24 cellular contexts compared by ENCODE assay signal in genomic region chr1:43505077-43505780, GRCh38. TPM values are rescaled to one million over a fixed set of nuclear protein-coding genes. Genes with fewer than 3 reads are reported as not detected.
DNase-seq lines count a peak whose midpoint lies in the region; ATAC-seq, FAIRE-seq and TF ChIP-seq lines count a peak whose summit lies in the region.
"Had no signal": no experiment of that assay in that cellular context is flagged by ENCODE, and none has a peak within 500 bp of the region (broad histone marks: within the 10 kb centered on the region; RNA-seq: fewer than 3 reads in every experiment).

No MANE protein-coding gene starts in this region.

- H2BK15ac ChIP-seq in neuronal stem cell (ENCODE audit: low read length) = no peak overlapping the region

- no peak for TF ChIP-seq RAD21 in K562 (CRISPR knock-in tag; conservative IDR thresholded peaks at IDR 0.05 in 1 of 2, IDR thresholded peaks at IDR 0.05 in 1 of 2)

- H4K8ac ChIP-seq in neuronal stem cell (ENCODE audit: low read depth, low read length) = no peak overlapping the region

- H3K9me3 ChIP-seq in K562 (replicated peaks; ENCODE audit: control insufficient read depth, insufficient read depth, low read depth, low read length) = no peaks in the 10 kb centered on the region
- no peaks in the 10 kb centered on the region for H3K9me3 ChIP-seq in hepatocyte (ENCODE audit: low read depth)
- H3K9me3 ChIP-seq in neuronal stem cell (replicated peaks in 1 of 2; ENCODE audit: control insufficient read depth in 2 of 2, insufficient read depth in 1 of 2, low read depth in 1 of 2, low read length in 2 of 2) = peaks cover 0 to 4% of the 10 kb centered on the region in 2 donors
- H3K9me3 ChIP-seq: MG63, SK-N-SH had no signal

- no peak overlapping the region for H4K91ac ChIP-seq in neuronal stem cell (ENCODE audit: low read depth, low read length, poor library complexity)

- no peaks in the 10 kb centered on the region; the same call in 1 of the 2 replicates for H4K20me1 ChIP-seq in K562 (replicated peaks; ENCODE audit: control insufficient read depth, insufficient read depth, low read length)
- H4K20me1 ChIP-seq in hepatocyte (ENCODE audit: insufficient read depth, poor library complexity, severe bottlenecking) = no peaks in the 10 kb centered on the region
- H4K20me1 ChIP-seq: BLaER1 treated with 17β-estradiol and CSF1 and Interleukin-3, amounts not matched to agents 10 nM and 100 nM had no signal

- H3K9me1 ChIP-seq in K562 (ENCODE audit: control insufficient read depth, insufficient read depth, low read length) = no peaks in the 10 kb centered on the region

- CTCF ChIA-PET in K562 (lab: Yijun Ruan, JAX; ENCODE audit: low intra/inter-chr PET ratio) = no interaction called here

- no peak overlapping the region for H2AFZ ChIP-seq in K562 (ENCODE audit: low read depth, low read length)
- no peak overlapping the region for H2AFZ ChIP-seq in hepatocyte
- peak overlapping the region; percentile 1 for H2AFZ ChIP-seq in neuronal stem cell (ENCODE audit: low read length)

- TF ChIP-seq CTCF in K562 (IDR thresholded peaks at IDR 0.05 in 2 of 3, conservative IDR thresholded peaks at IDR 0.05 in 1 of 3; ENCODE audit: insufficient read depth in 2 of 3, low read depth in 1 of 3, low read length in 3 of 3) (no peak), hepatocyte (IDR thresholded peaks at IDR 0.05; ENCODE audit: poor library complexity) (no peak)

- H3K4me1 ChIP-seq in K562 (replicated peaks in 1 of 2; ENCODE audit: control insufficient read depth in 2 of 2, insufficient read depth in 2 of 2, low read length in 2 of 2) (no peaks in the 10 kb centered on the region), hepatocyte (ENCODE audit: insufficient read depth) (no peaks in the 10 kb centered on the region), neuronal stem cell (ENCODE audit: control insufficient read depth in 2 of 2, insufficient read depth in 1 of 2, low read depth in 1 of 2, low read length in 2 of 2) (no peaks in the 10 kb centered on the region)
- H3K4me1 ChIP-seq: BLaER1 treated with 17β-estradiol and CSF1 and Interleukin-3, amounts not matched to agents 10 nM and 100 nM had no signal

- BruUV-seq in K562 (replicated peaks; lab: Mats Ljungman, UMichigan) = no TSS peak

- H3K27me3 ChIP-seq in K562 (ENCODE audit: control insufficient read depth in 2 of 2, insufficient read depth in 2 of 2, low read length in 2 of 2) (peaks cover 39 to 70% of the 10 kb centered on the region in 2 experiments), hepatocyte (no peaks in the 10 kb centered on the region), neuronal stem cell (ENCODE audit: control insufficient read depth in 3 of 3, insufficient read depth in 3 of 3, low read depth in 1 of 3, low read length in 3 of 3) (peaks cover 0 to 36% (median 0%) of the 10 kb centered on the region in 3 experiments)
- H3K27me3 ChIP-seq: BLaER1 treated with 17β-estradiol and CSF1 and Interleukin-3, amounts not matched to agents 10 nM and 100 nM; MG63 had no signal

- no peak overlapping the region for H3K4me2 ChIP-seq in K562 (ENCODE audit: insufficient read depth, low read length)
- H3K4me2 ChIP-seq in hepatocyte = no peak overlapping the region
- no peak overlapping the region for H3K4me2 ChIP-seq in neuronal stem cell (ENCODE audit: insufficient read depth, low read length, poor library complexity, severe bottlenecking)
- H3K4me2 ChIP-seq: BLaER1 treated with 17β-estradiol and CSF1 and Interleukin-3, amounts not matched to agents 10 nM and 100 nM; SK-N-SH had no signal

- H3K79me2 ChIP-seq in K562 (ENCODE audit: control insufficient read depth, insufficient read depth, low read length) (no peaks in the 10 kb centered on the region), hepatocyte (no peaks in the 10 kb centered on the region)

- FAIRE-seq in K562 (lab: Jason Lieb, UNC) = no peak

- H3K14ac ChIP-seq in neuronal stem cell (ENCODE audit: low read length) = no peak overlapping the region

- H2AK5ac ChIP-seq in neuronal stem cell (ENCODE audit: low read depth, low read length) = no peak overlapping the region

- in situ Hi-C loops in K562 (cut with MboI) = no loop called here

- peaks cover 2% of the 10 kb centered on the region for H3K79me1 ChIP-seq in neuronal stem cell (ENCODE audit: low read depth, low read length)

- no peaks in the 10 kb centered on the region for H3K9me2 ChIP-seq in hepatocyte (replicated peaks; ENCODE audit: insufficient read depth)
- H3K9me2 ChIP-seq: SK-N-SH had no signal

- H3K23ac ChIP-seq in neuronal stem cell (ENCODE audit: low read depth, low read length, poor library complexity) = no peak overlapping the region

- no peak overlapping the region for H2BK120ac ChIP-seq in neuronal stem cell (ENCODE audit: low read depth, low read length)

- intact Hi-C loops in K562 (cut with micrococcal nuclease) = no loop called here

- H3K4me3 ChIP-seq in K562 (no peak overlapping the region), hepatocyte (no peak overlapping the region), neuronal stem cell (ENCODE audit: low read length in 2 of 2) (no peak overlapping the region)
- H3K4me3 ChIP-seq: BLaER1 treated with 17β-estradiol and CSF1 and Interleukin-3, amounts not matched to agents 10 nM and 100 nM; MG63 had no signal

- DNase-seq in DMS 273 (lab: John Stamatoyannopoulos, UW; ENCODE audit: unreplicated experiment) (peak; percentile 58), DMS 273 treated with DMSO at 0.1 percent for 48 hours (lab: John Stamatoyannopoulos, UW) (no peak), K562 (ENCODE audit: extremely low read depth in 1 of 4, low spot score in 3 of 4) (no peak), hepatocyte (ENCODE audit: low spot score) (peak; percentile 46), neuronal stem cell (ENCODE audit: low spot score) (no peak), T-helper 9 cell (no peak), AG20443 (ENCODE audit: low spot score) (no peak), NCI-H1694 (lab: John Stamatoyannopoulos, UW) (no peak)
- DNase-seq: ACHN; CD4-positive, alpha-beta memory T cell; GF-D8; H7; HFFc6; MG63; NCI-H1048; NCI-H1417 treated with DMSO at 0.1 percent for 48 hours; NCI-H187 treated with DMSO at 0.1 percent for 48 hours; NCI-H2107; NCI-H69; SIG-M5; SK-N-SH had no signal

- 3% methylated on average over 10 of the region's 10 CpGs for WGBS in K562 (ENCODE audit: insufficient coverage, low coverage, missing lambda C conversion rate)
- whole genome bisulfite sequencing in hepatocyte (ENCODE audit: low lambda C conversion rate, missing lambda C conversion rate) = 87% methylated on average over 10 of the region's 10 CpGs
- WGBS in neuronal stem cell (ENCODE audit: extremely low coverage in 2 of 2, insufficient read length in 2 of 2, insufficient replicate concordance in 1 of 2), 2 donors = no CpG with 5 or more reads among the region's 10 CpGs

- no peak overlapping the region for H3K27ac ChIP-seq in K562 (ENCODE audit: extremely low read depth, low read depth, low read length)
- H3K27ac ChIP-seq in hepatocyte = no peak overlapping the region
- H3K27ac ChIP-seq in neuronal stem cell (replicated peaks; ENCODE audit: low read length) = no peak overlapping the region
- H3K27ac ChIP-seq: 22Rv1; BLaER1 treated with 17β-estradiol and CSF1 and Interleukin-3, amounts not matched to agents 10 nM and 100 nM; RWPE1 had no signal

- H2BK12ac ChIP-seq in neuronal stem cell (ENCODE audit: low read length) = no peak overlapping the region

- TF ChIP-seq EP300 in K562 (IDR thresholded peaks at IDR 0.05; ENCODE audit: low read length) = no peak

- peak; percentile 64 for ATAC-seq in K562

- H3K18ac ChIP-seq in neuronal stem cell (ENCODE audit: low read length) = no peak overlapping the region

- POLR2A ChIA-PET in K562 (lab: Yijun Ruan, JAX) = interaction anchor here (0.6 kb wide), 3 partner anchors 9 to 91 kb away, joined by 3 to 5 read pairs (median 4); no protein-coding TSS in a partner anchor

- H3K9ac ChIP-seq in K562 (ENCODE audit: insufficient read depth in 1 of 2, low read depth in 2 of 2, low read length in 2 of 2) (no peak overlapping the region), neuronal stem cell (ENCODE audit: low read depth, low read length, poor library complexity) (no peak overlapping the region)
- H3K9ac ChIP-seq: BLaER1 treated with 17β-estradiol and CSF1 and Interleukin-3, amounts not matched to agents 10 nM and 100 nM; SK-N-SH had no signal

- H2BK5ac ChIP-seq in neuronal stem cell (ENCODE audit: low read length) = no peak overlapping the region

- H3K36me3 ChIP-seq in K562 (ENCODE audit: control insufficient read depth, insufficient read depth, low read length) (no peaks in the 10 kb centered on the region), hepatocyte (replicated peaks; ENCODE audit: insufficient read depth, low read depth) (no peaks in the 10 kb centered on the region), neuronal stem cell (replicated peaks in 1 of 2; ENCODE audit: control insufficient read depth in 2 of 2, insufficient read depth in 2 of 2, low read length in 2 of 2) (no peaks in the 10 kb centered on the region)
- H3K36me3 ChIP-seq: BLaER1 treated with 17β-estradiol and CSF1 and Interleukin-3, amounts not matched to agents 10 nM and 100 nM; MG63 had no signal

- H3K4ac ChIP-seq in neuronal stem cell (ENCODE audit: low read length) = no peak overlapping the region

- TF ChIP-seq POLR2A in K562 (conservative IDR thresholded peaks at IDR 0.05) = no peak

RNA-seq across cellular contexts. Expression of gene PTPRF, which starts 25.5 kb away (rescaled TPM):
- 17.5 and 46.4 TPM in 2 replicates for total RNA-seq in K562 (2011; cell fraction: chromatin; rRNA removed; ENCODE audit: low replicate concordance)
- total RNA-seq in K562 (2011; cell fraction: nucleolus; rRNA removed) = 18.8 and 22.8 TPM in 2 replicates
- total RNA-seq in K562 (2011; cell fraction: nucleoplasm; rRNA removed) = 14.9 and 27.1 TPM in 2 replicates
- total RNA-seq in K562 (2014; rRNA removed) (1.1 and 1.5 TPM in 2 replicates), K562 (2014; rRNA removed; fragmentation: Illumina TruSeq; extraction: Trizol) (0.41 and 1.1 TPM in 2 replicates), K562 (2015; rRNA removed; fragmentation: Illumina TruSeq; extraction: Trizol) (0.08 and 0.51 TPM in 2 replicates), K562 (2021) (3.3 and 4.2 TPM in 2 replicates), hepatocyte (75.7 and 115 TPM in 2 replicates)
- polyA plus RNA-seq in K562 (2011; rRNA removed) (4.3 and 12.0 TPM in 2 replicates), K562 (2014; fragmentation: Illumina TruSeq; extraction: Trizol) (1.1 and 1.4 TPM in 2 replicates), K562 (2014; fragmentation: Nextera tagmentation; extraction: Ambion mirVana) (under 1 TPM; 0.13 to 0.20 TPM), K562 (2014; rRNA removed) (0.90 and 1.2 TPM in 2 replicates), hepatocyte (84.6 and 96.0 TPM in 2 replicates)
- 5.1 and 6.0 TPM in 2 replicates for polyA plus RNA-seq in K562 (2011; cell fraction: cytosol; rRNA removed)
- 13.9 and 24.1 TPM in 2 replicates for polyA plus RNA-seq in K562 (2011; cell fraction: nucleus; rRNA removed)
- polyA plus RNA-seq in K562 (2012) = 0.86 and 1.5 TPM in 2 replicates
- 8.6 and 12.7 TPM in 2 replicates for polyA minus RNA-seq in K562 (2011; rRNA and poly(A)+ RNA removed)
- polyA minus RNA-seq in K562 (2011; cell fraction: cytosol; rRNA and poly(A)+ RNA removed) = 5.7 and 22.0 TPM in 2 replicates
- 5.0 and 8.4 TPM in 2 replicates for polyA minus RNA-seq in K562 (2011; cell fraction: nucleus; rRNA and poly(A)+ RNA removed)
- 62.9 TPM for polyA plus RNA-seq in neuronal stem cell (2013, experiment 1 of 2)
- 64.0 TPM for polyA plus RNA-seq in neuronal stem cell (2013, experiment 2 of 2)
- total RNA-seq: CD4-positive, alpha-beta memory T cell had no signal
- polyA plus RNA-seq: CD4-positive, alpha-beta memory T cell had no signal

RNA-seq across cellular contexts. Expression of gene HYI, which starts 51.5 kb away (rescaled TPM):
- 2.6 and 4.9 TPM in 2 replicates for total RNA-seq in K562 (2011; cell fraction: chromatin; rRNA removed; ENCODE audit: low replicate concordance)
- total RNA-seq in K562 (2011; cell fraction: nucleolus; rRNA removed) = 1.4 and 2.0 TPM in 2 replicates
- total RNA-seq in K562 (2011; cell fraction: nucleoplasm; rRNA removed) = 2.6 and 3.3 TPM in 2 replicates
- 3.2 and 3.6 TPM in 2 replicates for total RNA-seq in K562 (2014; rRNA removed)
- total RNA-seq in K562 (2014; rRNA removed; fragmentation: Illumina TruSeq; extraction: Trizol) = 0.38 and 0.69 TPM in 2 replicates
- 1.7 and 1.8 TPM in 2 replicates for total RNA-seq in K562 (2015; rRNA removed; fragmentation: Illumina TruSeq; extraction: Trizol)
- 2.2 and 3.2 TPM in 2 replicates for total RNA-seq in K562 (2021)
- polyA plus RNA-seq in K562 (2011; rRNA removed) = 1.1 and 1.2 TPM in 2 replicates
- 1.3 and 1.5 TPM in 2 replicates for polyA plus RNA-seq in K562 (2011; cell fraction: cytosol; rRNA removed)
- 6.8 and 7.2 TPM in 2 replicates for polyA plus RNA-seq in K562 (2011; cell fraction: nucleus; rRNA removed)
- 10.1 and 18.1 TPM in 2 replicates for polyA plus RNA-seq in K562 (2012)
- polyA plus RNA-seq in K562 (2014; fragmentation: Illumina TruSeq; extraction: Trizol) = 0.35 and 1.1 TPM in 2 replicates
- polyA plus RNA-seq in K562 (2014; fragmentation: Nextera tagmentation; extraction: Ambion mirVana) = under 1 TPM in 1 of 2 experiments, not detected in 1; 0.04 TPM
- polyA plus RNA-seq in K562 (2014; rRNA removed) = 2.3 and 4.1 TPM in 2 replicates
- 0.32 and 0.84 TPM in 2 replicates for polyA minus RNA-seq in K562 (2011; rRNA and poly(A)+ RNA removed)
- not detected in 2 replicates for polyA minus RNA-seq in K562 (2011; cell fraction: cytosol; rRNA and poly(A)+ RNA removed)
- polyA minus RNA-seq in K562 (2011; cell fraction: nucleus; rRNA and poly(A)+ RNA removed) = 1.4 and 1.8 TPM in 2 replicates
- total RNA-seq in hepatocyte = 25.9 and 37.5 TPM in 2 replicates
- 30.7 and 31.4 TPM in 2 replicates for polyA plus RNA-seq in hepatocyte
- polyA plus RNA-seq in neuronal stem cell (2013, experiment 1 of 2) = 22.2 TPM
- polyA plus RNA-seq in neuronal stem cell (2013, experiment 2 of 2) = 22.5 TPM

Comparison
In these comparisons a context has a peak if more than half of its experiments do, and no peak if none do; other contexts are left out.
1. DNase-seq: peak in DMS 273 (single experiment) and hepatocyte (single experiment); none in DMS 273 treated with DMSO at 0.1 percent for 48 hours (single experiment), K562 (0 of 4), neuronal stem cell (single experiment), T-helper 9 cell (single experiment), AG20443 (single experiment) and NCI-H1694 (single experiment).